ENCODE assay signal across 11 cellular contexts in genomic region chr2:168134485-168134884, GRCh38.
"Had no signal": no experiment of that assay in that cellular context is flagged by ENCODE, and none has a peak within 500 bp of the region (broad histone marks: within the 10 kb centered on the region; RNA-seq: fewer than 3 reads in every experiment).

No MANE protein-coding gene starts in this region.

- H3K4me3 ChIP-seq: GM23248, HAP-1 had no signal

- H3K4me3 Mint-ChIP-seq: HFFc6, IgD-negative memory B cell had no signal

- H3K27me3 Mint-ChIP-seq: IgD-negative memory B cell had no signal

- H3K27ac ChIP-seq: GM23248, HL-60, KMS-11 had no signal

- ATAC-seq: HCT116, HepG2 had no signal

- H3K9me3 Mint-ChIP-seq: HFFc6, IgD-negative memory B cell had no signal

- H3K9ac ChIP-seq: GM23248, KMS-11 had no signal

- H3K9me3 ChIP-seq: HAP-1 had no signal

- DNase-seq: GM23248, GOT3, H7, HFFc6, KBM-7 had no signal

- H3K27ac Mint-ChIP-seq: HFFc6 had no signal
